In the genomic region with DNA sequence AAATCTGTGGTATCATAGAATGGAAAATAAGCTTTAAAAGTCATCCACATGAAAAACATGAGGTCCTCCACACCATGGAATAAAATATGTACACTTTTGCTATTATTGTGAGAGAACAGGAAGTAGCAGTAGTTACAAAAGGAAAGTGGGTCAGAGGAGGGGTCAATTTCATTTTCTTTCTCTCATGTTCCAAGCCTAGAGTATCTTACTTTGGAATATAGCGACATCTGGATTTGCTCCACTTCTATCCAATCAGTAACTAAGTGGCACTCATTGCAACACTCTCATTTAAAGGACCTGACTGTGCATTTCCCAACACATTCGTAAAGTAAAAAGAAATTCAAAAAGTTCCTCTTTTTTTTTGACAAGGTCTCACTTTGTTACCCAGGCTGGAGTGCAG, we compare ENCODE assay signal across 27 cellular contexts.
"Had no signal": no experiment of that assay in that cellular context is flagged by ENCODE, and none has a peak within 500 bp of the region (broad histone marks: within the 10 kb centered on the region; RNA-seq: fewer than 3 reads in every experiment).

No MANE protein-coding gene starts in this region.

- H3K9me3 Mint-ChIP-seq: activated B cell treated with CpG ODN at 0.5 μM for 24 hours; dendritic cell treated with granulocyte-macrophage colony-stimulating factor and Interleukin-4, amounts not matched to agents 40 ng/mL and 50 ng/mL, for 4 days; nephron progenitor cell; stimulated activated naive B cell treated with anti-CD40 and anti-IgM and Interleukin-4, amounts not matched to agents 10 μg/mL and 1 μg/mL and 100 μg/mL, for 72 hours had no signal

- H3K27me3 ChIP-seq: adrenal gland, ascending aorta, brain microvascular endothelial cell, foreskin keratinocyte, hepatocyte, sigmoid colon, transverse colon, vagina had no signal

- ATAC-seq: activated CD4-positive, alpha-beta T cell treated with anti-CD3 and anti-CD28 coated beads for 36 hours; activated T-helper 17 cell treated with anti-CD3 and anti-CD28 coated beads, Interleukin-2, amount 50 U/mL, for 72 hours; foreskin keratinocyte; stimulated activated naive B cell treated with anti-CD40 and anti-IgM and Interleukin-4, amounts not matched to agents 10 μg/mL and 1 μg/mL and 100 μg/mL, for 72 hours had no signal

- H3K4me3 ChIP-seq: adrenal gland, ascending aorta, hepatocyte, sigmoid colon, smooth muscle cell, transverse colon, vagina had no signal

- DNase-seq: activated B cell treated with CpG ODN at 0.5 μM for 24 hours; activated CD4-positive, alpha-beta T cell treated with anti-CD3 and anti-CD28 coated beads for 36 hours; activated CD4-positive, alpha-beta T cell treated with anti-CD3 and anti-CD28 coated beads, Interleukin-2, amount 50 U/mL, for 4 hours; activated CD8-positive, alpha-beta memory T cell treated with anti-CD3 and anti-CD28 coated beads for 24 hours; activated CD8-positive, alpha-beta memory T cell treated with anti-CD3 and anti-CD28 coated beads, Interleukin-2, amount 50 U/mL, for 4 hours; activated naive CD4-positive, alpha-beta T cell; activated T-cell treated with anti-CD3 and anti-CD28 coated beads, Interleukin-2, amount 50 U/mL, for 24 hours; adrenal gland; brain microvascular endothelial cell; caudate nucleus; effector CD8-positive, alpha-beta T cell; foreskin keratinocyte; kidney glomerular epithelial cell; mesenchymal stem cell; nephron progenitor cell; nucleus accumbens; sigmoid colon; stimulated activated CD4-positive, alpha-beta T cell treated with anti-CD3 and anti-CD28 coated beads, Interleukin-15, amount 100 ng/mL, for 24 hours; stimulated activated naive B cell treated with anti-CD40 and anti-IgM and Interleukin-4, amounts not matched to agents 10 μg/mL and 1 μg/mL and 100 μg/mL, for 72 hours; transverse colon had no signal

- H3K36me3 Mint-ChIP-seq: activated naive CD8-positive, alpha-beta T cell; stimulated activated naive B cell treated with anti-CD40 and anti-IgM and Interleukin-4, amounts not matched to agents 10 μg/mL and 1 μg/mL and 100 μg/mL, for 72 hours had no signal

- H2AFZ ChIP-seq: hepatocyte had no signal

- H3K27me3 Mint-ChIP-seq: activated B cell treated with CpG ODN at 0.5 μM for 24 hours; activated CD4-positive, alpha-beta T cell treated with anti-CD3 and anti-CD28 coated beads for 36 hours; activated naive CD8-positive, alpha-beta T cell; activated T-cell treated with anti-CD3 and anti-CD28 coated beads, Interleukin-2, amount 50 U/mL, for 24 hours; activated T-helper 17 cell treated with anti-CD3 and anti-CD28 coated beads, Interleukin-2, amount 50 U/mL, for 72 hours; dendritic cell treated with granulocyte-macrophage colony-stimulating factor and Interleukin-4, amounts not matched to agents 40 ng/mL and 50 ng/mL, for 4 days; stimulated activated naive B cell treated with anti-CD40 and anti-IgM and Interleukin-4, amounts not matched to agents 10 μg/mL and 1 μg/mL and 100 μg/mL, for 72 hours had no signal

- H3K4me1 Mint-ChIP-seq: activated B cell treated with CpG ODN at 0.5 μM for 24 hours; activated CD4-positive, alpha-beta T cell treated with anti-CD3 and anti-CD28 coated beads for 36 hours; activated T-helper 17 cell treated with anti-CD3 and anti-CD28 coated beads, Interleukin-2, amount 50 U/mL, for 72 hours; nephron progenitor cell; stimulated activated naive B cell treated with anti-CD40 and anti-IgM and Interleukin-4, amounts not matched to agents 10 μg/mL and 1 μg/mL and 100 μg/mL, for 72 hours had no signal

- H3K27ac Mint-ChIP-seq: activated B cell treated with CpG ODN at 0.5 μM for 24 hours; activated CD4-positive, alpha-beta T cell treated with anti-CD3 and anti-CD28 coated beads for 36 hours; activated naive CD8-positive, alpha-beta T cell; activated T-cell treated with anti-CD3 and anti-CD28 coated beads, Interleukin-2, amount 50 U/mL, for 24 hours; activated T-helper 17 cell treated with anti-CD3 and anti-CD28 coated beads, Interleukin-2, amount 50 U/mL, for 72 hours; dendritic cell treated with granulocyte-macrophage colony-stimulating factor and Interleukin-4, amounts not matched to agents 40 ng/mL and 50 ng/mL, for 4 days; nephron progenitor cell; stimulated activated naive B cell treated with anti-CD40 and anti-IgM and Interleukin-4, amounts not matched to agents 10 μg/mL and 1 μg/mL and 100 μg/mL, for 72 hours had no signal

- H3K4me2 ChIP-seq: hepatocyte, smooth muscle cell had no signal

- H3K36me3 ChIP-seq: adrenal gland, ascending aorta, brain microvascular endothelial cell, sigmoid colon, transverse colon, vagina had no signal

- H3K4me1 ChIP-seq: ascending aorta, foreskin keratinocyte, sigmoid colon, transverse colon, vagina had no signal

- H3K79me2 ChIP-seq: hepatocyte had no signal

- H3K4me3 Mint-ChIP-seq: activated B cell treated with CpG ODN at 0.5 μM for 24 hours; activated CD4-positive, alpha-beta T cell treated with anti-CD3 and anti-CD28 coated beads for 36 hours; activated naive CD8-positive, alpha-beta T cell; activated T-cell treated with anti-CD3 and anti-CD28 coated beads, Interleukin-2, amount 50 U/mL, for 24 hours; activated T-helper 17 cell treated with anti-CD3 and anti-CD28 coated beads, Interleukin-2, amount 50 U/mL, for 72 hours; dendritic cell treated with granulocyte-macrophage colony-stimulating factor and Interleukin-4, amounts not matched to agents 40 ng/mL and 50 ng/mL, for 4 days; nephron progenitor cell; stimulated activated naive B cell treated with anti-CD40 and anti-IgM and Interleukin-4, amounts not matched to agents 10 μg/mL and 1 μg/mL and 100 μg/mL, for 72 hours had no signal

- H3K27ac ChIP-seq: adrenal gland, ascending aorta, brain microvascular endothelial cell, foreskin keratinocyte, hepatocyte, sigmoid colon, transverse colon, vagina had no signal

- H3K9me3 ChIP-seq: adrenal gland, ascending aorta, sigmoid colon, transverse colon, vagina had no signal
